Comparison of ENCODE assay signal across 1 cellular context in the genomic region with DNA sequence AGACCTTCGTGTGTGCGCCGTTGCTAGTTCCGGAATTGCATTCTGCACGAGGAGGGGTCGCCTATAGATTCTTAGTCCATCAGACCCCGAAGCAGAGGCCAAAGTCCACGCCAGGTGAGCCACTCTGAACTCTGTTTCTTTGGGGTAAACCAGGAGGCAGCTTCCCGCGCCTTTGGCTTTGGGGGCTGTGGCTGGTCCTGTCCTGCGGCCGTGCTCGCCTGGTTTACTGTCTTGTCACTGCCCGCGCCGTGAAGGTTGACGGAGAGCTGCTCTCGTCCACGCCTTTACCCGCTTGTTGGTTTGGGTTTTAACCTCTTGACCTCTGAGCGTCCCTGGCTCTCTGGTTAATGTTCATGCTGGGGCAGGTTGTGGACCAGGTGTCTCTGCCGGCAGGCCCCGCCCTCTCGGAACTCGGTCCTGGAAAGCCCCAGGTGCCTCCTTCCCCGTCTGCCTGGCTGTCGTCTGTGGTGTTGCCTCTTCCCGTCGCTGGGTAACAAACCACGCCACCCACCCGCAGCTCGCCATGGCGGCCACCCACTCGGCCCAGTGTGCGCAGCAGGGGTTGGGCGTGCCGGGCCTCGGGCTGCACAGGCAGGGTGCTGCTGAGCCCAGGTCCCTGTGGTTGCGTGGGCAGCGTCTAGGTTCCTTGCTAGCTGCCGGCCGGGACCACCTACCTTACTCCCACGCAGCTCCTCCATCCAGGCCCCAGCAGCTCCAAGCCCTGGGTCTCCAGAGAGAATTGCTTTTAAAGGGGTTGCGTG.
A peak's percentile ranks its signal among the peaks of the same experiment; 100 is the strongest.
TF ChIP-seq lines count a peak whose summit lies in the region.

No MANE protein-coding gene starts in this region.

TF ChIP-seq in HEK293, 187 proteins besides CTCF, POLR2A, EP300 and RAD21 (continued from another document):
- TF ChIP-seq ZSCAN30 (tag by site-specific recombination; IDR thresholded peaks at IDR 0.05) (no peak), ZNF24 (tag by site-specific recombination; IDR thresholded peaks at IDR 0.05) (no peak), ZNF148 (tag by site-specific recombination; IDR thresholded peaks at IDR 0.05; ENCODE audit: borderline replicate concordance) (no peak), EGR2 (tag by site-specific recombination; IDR thresholded peaks at IDR 0.05; ENCODE audit: low read depth) (peak; percentile 76), ZNF76 (tag by site-specific recombination; IDR thresholded peaks at IDR 0.05; ENCODE audit: borderline replicate concordance, low read depth) (no peak), ZFHX2 (tag by site-specific recombination; conservative IDR thresholded peaks at IDR 0.05) (peak; percentile 55)
- TF ChIP-seq, protein P1, sequence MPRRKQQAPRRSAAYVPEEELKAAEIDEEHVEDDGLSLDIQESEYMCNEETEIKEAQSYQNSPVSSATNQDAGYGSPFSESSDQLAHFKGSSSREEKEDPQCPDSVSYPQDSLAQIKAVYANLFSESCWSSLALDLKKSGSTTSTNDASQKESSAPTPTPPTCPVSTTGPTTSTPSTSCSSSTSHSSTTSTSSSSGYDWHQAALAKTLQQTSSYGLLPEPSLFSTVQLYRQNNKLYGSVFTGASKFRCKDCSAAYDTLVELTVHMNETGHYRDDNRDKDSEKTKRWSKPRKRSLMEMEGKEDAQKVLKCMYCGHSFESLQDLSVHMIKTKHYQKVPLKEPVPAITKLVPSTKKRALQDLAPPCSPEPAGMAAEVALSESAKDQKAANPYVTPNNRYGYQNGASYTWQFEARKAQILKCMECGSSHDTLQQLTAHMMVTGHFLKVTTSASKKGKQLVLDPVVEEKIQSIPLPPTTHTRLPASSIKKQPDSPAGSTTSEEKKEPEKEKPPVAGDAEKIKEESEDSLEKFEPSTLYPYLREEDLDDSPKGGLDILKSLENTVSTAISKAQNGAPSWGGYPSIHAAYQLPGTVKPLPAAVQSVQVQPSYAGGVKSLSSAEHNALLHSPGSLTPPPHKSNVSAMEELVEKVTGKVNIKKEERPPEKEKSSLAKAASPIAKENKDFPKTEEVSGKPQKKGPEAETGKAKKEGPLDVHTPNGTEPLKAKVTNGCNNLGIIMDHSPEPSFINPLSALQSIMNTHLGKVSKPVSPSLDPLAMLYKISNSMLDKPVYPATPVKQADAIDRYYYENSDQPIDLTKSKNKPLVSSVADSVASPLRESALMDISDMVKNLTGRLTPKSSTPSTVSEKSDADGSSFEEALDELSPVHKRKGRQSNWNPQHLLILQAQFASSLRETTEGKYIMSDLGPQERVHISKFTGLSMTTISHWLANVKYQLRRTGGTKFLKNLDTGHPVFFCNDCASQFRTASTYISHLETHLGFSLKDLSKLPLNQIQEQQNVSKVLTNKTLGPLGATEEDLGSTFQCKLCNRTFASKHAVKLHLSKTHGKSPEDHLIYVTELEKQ (tag by site-specific recombination; IDR thresholded peaks at IDR 0.05; ENCODE audit: borderline replicate concordance) = no peak
- TF ChIP-seq, protein P2, sequence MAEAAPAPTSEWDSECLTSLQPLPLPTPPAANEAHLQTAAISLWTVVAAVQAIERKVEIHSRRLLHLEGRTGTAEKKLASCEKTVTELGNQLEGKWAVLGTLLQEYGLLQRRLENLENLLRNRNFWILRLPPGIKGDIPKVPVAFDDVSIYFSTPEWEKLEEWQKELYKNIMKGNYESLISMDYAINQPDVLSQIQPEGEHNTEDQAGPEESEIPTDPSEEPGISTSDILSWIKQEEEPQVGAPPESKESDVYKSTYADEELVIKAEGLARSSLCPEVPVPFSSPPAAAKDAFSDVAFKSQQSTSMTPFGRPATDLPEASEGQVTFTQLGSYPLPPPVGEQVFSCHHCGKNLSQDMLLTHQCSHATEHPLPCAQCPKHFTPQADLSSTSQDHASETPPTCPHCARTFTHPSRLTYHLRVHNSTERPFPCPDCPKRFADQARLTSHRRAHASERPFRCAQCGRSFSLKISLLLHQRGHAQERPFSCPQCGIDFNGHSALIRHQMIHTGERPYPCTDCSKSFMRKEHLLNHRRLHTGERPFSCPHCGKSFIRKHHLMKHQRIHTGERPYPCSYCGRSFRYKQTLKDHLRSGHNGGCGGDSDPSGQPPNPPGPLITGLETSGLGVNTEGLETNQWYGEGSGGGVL (tag by site-specific recombination; IDR thresholded peaks at IDR 0.05) = no peak
- TF ChIP-seq, protein P3, sequence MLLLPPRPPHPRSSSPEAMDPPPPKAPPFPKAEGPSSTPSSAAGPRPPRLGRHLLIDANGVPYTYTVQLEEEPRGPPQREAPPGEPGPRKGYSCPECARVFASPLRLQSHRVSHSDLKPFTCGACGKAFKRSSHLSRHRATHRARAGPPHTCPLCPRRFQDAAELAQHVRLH (tag by site-specific recombination; IDR thresholded peaks at IDR 0.05) = no peak
- TF ChIP-seq, protein P4, sequence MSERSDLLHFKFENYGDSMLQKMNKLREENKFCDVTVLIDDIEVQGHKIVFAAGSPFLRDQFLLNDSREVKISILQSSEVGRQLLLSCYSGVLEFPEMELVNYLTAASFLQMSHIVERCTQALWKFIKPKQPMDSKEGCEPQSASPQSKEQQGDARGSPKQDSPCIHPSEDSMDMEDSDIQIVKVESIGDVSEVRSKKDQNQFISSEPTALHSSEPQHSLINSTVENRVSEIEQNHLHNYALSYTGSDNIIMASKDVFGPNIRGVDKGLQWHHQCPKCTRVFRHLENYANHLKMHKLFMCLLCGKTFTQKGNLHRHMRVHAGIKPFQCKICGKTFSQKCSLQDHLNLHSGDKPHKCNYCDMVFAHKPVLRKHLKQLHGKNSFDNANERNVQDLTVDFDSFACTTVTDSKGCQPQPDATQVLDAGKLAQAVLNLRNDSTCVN (tag by site-specific recombination; optimal IDR thresholded peaks at IDR 0.05) = no peak
TF ChIP-seq in HEK293: peak in this region for 2.
